Comparison of ENCODE assay signal across 18 cellular contexts in the genomic region with DNA sequence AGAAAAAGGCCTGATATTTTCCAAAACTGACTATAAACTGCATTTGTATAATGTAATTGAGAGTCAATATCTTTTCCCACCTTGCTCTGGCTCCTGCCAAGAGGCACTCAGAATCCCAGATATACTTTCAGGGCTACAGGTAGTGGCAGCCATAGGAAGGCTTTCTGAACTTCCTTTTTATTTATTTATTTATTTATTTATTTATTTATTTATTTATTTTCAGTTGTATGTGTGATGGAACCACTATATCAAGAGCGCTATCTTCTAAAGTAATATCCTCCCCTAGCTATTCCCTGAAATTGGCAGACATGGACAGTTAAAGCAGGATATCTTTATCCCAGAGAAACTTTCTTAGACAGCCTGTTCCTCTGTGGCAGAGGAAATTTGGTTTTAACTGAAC.
A peak's percentile ranks its signal among the peaks of the same experiment; 100 is the strongest.
DNase-seq lines count a peak whose midpoint lies in the region; ATAC-seq and TF ChIP-seq lines count a peak whose summit lies in the region.
"Had no signal": no experiment of that assay in that cellular context is flagged by ENCODE, and none has a peak within 500 bp of the region (broad histone marks: within the 10 kb centered on the region; RNA-seq: fewer than 3 reads in every experiment).

No MANE protein-coding gene starts in this region.

- H3F3A ChIP-seq in GM23338 (replicated peaks; ENCODE audit: low read depth): no peaks in the 10 kb centered on the region
- no peaks in the 10 kb centered on the region for H3F3A ChIP-seq in neural progenitor cell (ENCODE audit: low read depth)

- H2BK120ac ChIP-seq in neuronal stem cell (ENCODE audit: low read depth, low read length): no peak overlapping the region

- H4K20me1 ChIP-seq in GM23338 (replicated peaks; ENCODE audit: insufficient read depth) (no peaks in the 10 kb centered on the region), neural progenitor cell (ENCODE audit: low read depth) (no peaks in the 10 kb centered on the region)
- H4K20me1 ChIP-seq: BLaER1 treated with 17β-estradiol and CSF1 and Interleukin-3, amounts not matched to agents 10 nM and 100 nM had no signal

- no peak overlapping the region for H4K8ac ChIP-seq in neuronal stem cell (ENCODE audit: low read depth, low read length)

- no peak overlapping the region for H2BK12ac ChIP-seq in neuronal stem cell (ENCODE audit: low read length)

- no peak overlapping the region for H3K4ac ChIP-seq in neuronal stem cell (ENCODE audit: low read length)

- H3K27ac Mint-ChIP-seq in GM23338: no peak overlapping the region
- H3K27ac Mint-ChIP-seq in neural progenitor cell: no peak overlapping the region
- H3K27ac Mint-ChIP-seq: B cell; CD4-positive, alpha-beta T cell; CD8-positive, alpha-beta T cell had no signal

- H2AK5ac ChIP-seq in neuronal stem cell (ENCODE audit: low read depth, low read length): no peak overlapping the region

- POLR2A ChIA-PET in Panc1 (lab: Charles Lee): no interaction called here

- H3K9me2 ChIP-seq in GM23338 (ENCODE audit: insufficient read depth): no peaks in the 10 kb centered on the region

- H3K9me3 ChIP-seq in Panc1 (ENCODE audit: control insufficient read depth, insufficient read depth, low read depth, low read length): no peaks in the 10 kb centered on the region
- H3K9me3 ChIP-seq in neural progenitor cell (ENCODE audit: low read depth): no peaks in the 10 kb centered on the region
- H3K9me3 ChIP-seq in neuronal stem cell (replicated peaks in 1 of 2; ENCODE audit: control insufficient read depth in 2 of 2, insufficient read depth in 1 of 2, low read depth in 1 of 2, low read length in 2 of 2): no peaks in the 10 kb centered on the region
- H3K9me3 ChIP-seq: BLaER1 treated with 17β-estradiol and CSF1 and Interleukin-3, amounts not matched to agents 10 nM and 100 nM; Caco-2 had no signal

- no peak overlapping the region for H2BK5ac ChIP-seq in neuronal stem cell (ENCODE audit: low read length)

- H3K79me2 ChIP-seq in GM23338 (replicated peaks; ENCODE audit: insufficient read depth) (no peaks in the 10 kb centered on the region), neural progenitor cell (ENCODE audit: low read depth) (no peaks in the 10 kb centered on the region)

- no peaks in the 10 kb centered on the region for H3K36me3 ChIP-seq in GM23338 (ENCODE audit: insufficient read depth)
- H3K36me3 ChIP-seq in Panc1 (ENCODE audit: control insufficient read depth, insufficient read depth, low read length): no peaks in the 10 kb centered on the region
- no peaks in the 10 kb centered on the region for H3K36me3 ChIP-seq in neural progenitor cell
- no peaks in the 10 kb centered on the region for H3K36me3 ChIP-seq in neuronal stem cell (replicated peaks in 1 of 2; ENCODE audit: control insufficient read depth in 2 of 2, insufficient read depth in 2 of 2, low read length in 2 of 2)
- H3K36me3 ChIP-seq: BLaER1 treated with 17β-estradiol and CSF1 and Interleukin-3, amounts not matched to agents 10 nM and 100 nM had no signal

- no peak for DNase-seq in GM23338 (ENCODE audit: low spot score)
- DNase-seq in Panc1 (ENCODE audit: low read depth, low spot score): no peak
- DNase-seq in neural progenitor cell (ENCODE audit: low spot score): no peak
- no peak for DNase-seq in superior temporal gyrus (ENCODE audit: extremely low spot score)
- no peak for DNase-seq in neuronal stem cell (ENCODE audit: low spot score)
- DNase-seq: 8988T; AML-193; Caco-2; Calu3; CD4-positive, alpha-beta T cell; CD8-positive, alpha-beta T cell; DMS79 treated with DMSO at 0.1 percent for 48 hours; GF-D8 had no signal

- H3K36me3 Mint-ChIP-seq in GM23338 (ENCODE audit: low read depth): no peaks in the 10 kb centered on the region
- H3K36me3 Mint-ChIP-seq in neural progenitor cell: peaks cover 1% of the 10 kb centered on the region
- H3K36me3 Mint-ChIP-seq: CD8-positive, alpha-beta T cell had no signal

- H3K4me1 ChIP-seq in GM23338 (ENCODE audit: insufficient read depth) (no peaks in the 10 kb centered on the region), Panc1 (ENCODE audit: control insufficient read depth, insufficient read depth, low read length) (no peaks in the 10 kb centered on the region), neural progenitor cell (peaks cover 13% of the 10 kb centered on the region), neuronal stem cell (ENCODE audit: control insufficient read depth in 2 of 2, insufficient read depth in 1 of 2, low read depth in 1 of 2, low read length in 2 of 2) (no peaks in the 10 kb centered on the region)
- H3K4me1 ChIP-seq: Caco-2 had no signal

- H3K27me3 Mint-ChIP-seq in GM23338 (ENCODE audit: insufficient read depth, low read depth, poor library complexity): no peaks in the 10 kb centered on the region
- H3K27me3 Mint-ChIP-seq in neural progenitor cell (ENCODE audit: insufficient read depth, low read depth): peaks cover 2% of the 10 kb centered on the region
- H3K27me3 Mint-ChIP-seq: B cell; CD4-positive, alpha-beta T cell had no signal

- H3K4me1 Mint-ChIP-seq in GM23338: no peaks in the 10 kb centered on the region
- peaks cover 3% of the 10 kb centered on the region for H3K4me1 Mint-ChIP-seq in neural progenitor cell
- H3K4me1 Mint-ChIP-seq: B cell had no signal

- ATAC-seq in GM23338: no peak
- ATAC-seq in Panc1: no peak
- ATAC-seq in HG03135 (IDR thresholded peaks at IDR 0.05; ENCODE audit: unreplicated experiment): no peak
- ATAC-seq in HG03432 (IDR thresholded peaks at IDR 0.05; ENCODE audit: unreplicated experiment): no peak
- ATAC-seq: CD8-positive, alpha-beta T cell had no signal

- H3K9me3 Mint-ChIP-seq in GM23338: peaks cover 3% of the 10 kb centered on the region; the same call in 2 of the 3 replicates
- peaks cover 5% of the 10 kb centered on the region for H3K9me3 Mint-ChIP-seq in neural progenitor cell

- intact Hi-C loops in Panc1 (cut with micrococcal nuclease; ENCODE audit: unreplicated experiment): no loop called here

- H3K4me3 ChIP-seq in GM23338 (no peak overlapping the region), Panc1 (ENCODE audit: low read depth in 2 of 2, low read length in 2 of 2) (no peak overlapping the region), neural progenitor cell (no peak overlapping the region), neuronal stem cell (ENCODE audit: low read length in 2 of 2) (no peak overlapping the region)
- H3K4me3 ChIP-seq: BLaER1 treated with 17β-estradiol and CSF1 and Interleukin-3, amounts not matched to agents 10 nM and 100 nM had no signal

- no peak overlapping the region for H2BK15ac ChIP-seq in neuronal stem cell (ENCODE audit: low read length)

- H3K9ac ChIP-seq in neural progenitor cell: no peak overlapping the region
- H3K9ac ChIP-seq in neuronal stem cell (ENCODE audit: low read depth, low read length, poor library complexity): no peak overlapping the region
- H3K9ac ChIP-seq: BLaER1 treated with 17β-estradiol and CSF1 and Interleukin-3, amounts not matched to agents 10 nM and 100 nM had no signal

- TF ChIP-seq CTCF in GM23338 (conservative IDR thresholded peaks at IDR 0.05; ENCODE audit: low read depth in 2 of 2) (no peak), Panc1 (IDR thresholded peaks at IDR 0.05) (no peak), neural progenitor cell (IDR thresholded peaks at IDR 0.05) (no peak)

- H3K27me3 ChIP-seq in GM23338 (ENCODE audit: insufficient read depth): no peaks in the 10 kb centered on the region
- H3K27me3 ChIP-seq in Panc1 (ENCODE audit: control insufficient read depth, insufficient read depth, low read length): no peaks in the 10 kb centered on the region
- no peaks in the 10 kb centered on the region for H3K27me3 ChIP-seq in neural progenitor cell
- no peaks in the 10 kb centered on the region for H3K27me3 ChIP-seq in neuronal stem cell (ENCODE audit: control insufficient read depth in 3 of 3, insufficient read depth in 3 of 3, low read depth in 1 of 3, low read length in 3 of 3)
- H3K27me3 ChIP-seq: BLaER1 treated with 17β-estradiol and CSF1 and Interleukin-3, amounts not matched to agents 10 nM and 100 nM had no signal

- H3K23ac ChIP-seq in neuronal stem cell (ENCODE audit: low read depth, low read length, poor library complexity): no peak overlapping the region

- in situ Hi-C loops in Panc1 (cut with HindIII; ENCODE audit: low pct_unique_long_range_greater_than_20kb, low sequenced_read_pairs): no loop called here

- H4K91ac ChIP-seq in neuronal stem cell (ENCODE audit: low read depth, low read length, poor library complexity): no peak overlapping the region

- no peaks in the 10 kb centered on the region for H3K79me1 ChIP-seq in neuronal stem cell (ENCODE audit: low read depth, low read length)

- CTCF ChIA-PET in Panc1 (lab: Charles Lee): no interaction called here

- H3K14ac ChIP-seq in neuronal stem cell (ENCODE audit: low read length): no peak overlapping the region

- WGBS in neuronal stem cell (ENCODE audit: extremely low coverage in 2 of 2, insufficient read length in 2 of 2, insufficient replicate concordance in 1 of 2), 2 donors: no CpG with 5 or more reads among the region's 1 CpG

- H3K4me2 ChIP-seq in GM23338: no peak overlapping the region
- no peak overlapping the region for H3K4me2 ChIP-seq in neural progenitor cell
- no peak overlapping the region for H3K4me2 ChIP-seq in neuronal stem cell (ENCODE audit: insufficient read depth, low read length, poor library complexity, severe bottlenecking)
- H3K4me2 ChIP-seq: BLaER1 treated with 17β-estradiol and CSF1 and Interleukin-3, amounts not matched to agents 10 nM and 100 nM had no signal

- no peak overlapping the region for H3K4me3 Mint-ChIP-seq in GM23338
- H3K4me3 Mint-ChIP-seq in neural progenitor cell: no peak overlapping the region
- H3K4me3 Mint-ChIP-seq: B cell; CD4-positive, alpha-beta T cell; CD8-positive, alpha-beta T cell had no signal

- H3K18ac ChIP-seq in neuronal stem cell (ENCODE audit: low read length): no peak overlapping the region

- BruUV-seq in Panc1 (replicated peaks; lab: Mats Ljungman, UMichigan): no TSS peak

- H2AFZ ChIP-seq in GM23338 (peak overlapping the region; percentile 74; the same call in 1 of the 2 replicates), neural progenitor cell (replicated peaks) (peak overlapping the region; percentile 72), neuronal stem cell (ENCODE audit: low read length) (no peak overlapping the region)

- H3K27ac ChIP-seq in GM23338 (ENCODE audit: low read depth) (no peak overlapping the region), Panc1 (ENCODE audit: low read length) (peak overlapping the region; percentile 18; the same call in 1 of the 2 replicates), neural progenitor cell (no peak overlapping the region), neuronal stem cell (replicated peaks; ENCODE audit: low read length) (no peak overlapping the region)
- H3K27ac ChIP-seq: BLaER1 treated with 17β-estradiol and CSF1 and Interleukin-3, amounts not matched to agents 10 nM and 100 nM; C4-2B had no signal
